In genomic region chr2:26401739-26402541, GRCh38 we compare ENCODE assay signal across 8 cellular contexts. TPM values are rescaled to one million over a fixed set of nuclear protein-coding genes. Genes with fewer than 3 reads are reported as not detected.
A peak's percentile ranks its signal among the peaks of the same experiment; 100 is the strongest.
DNase-seq lines count a peak whose midpoint lies in the region; ATAC-seq and TF ChIP-seq lines count a peak whose summit lies in the region.

Gene DRC1, plus strand, starts transcription at chr2:26401920. Its CDS starts 70 bp downstream, at chr2:26401990.

- in situ Hi-C loops in GM13976 (cut with MboI; ENCODE audit: low sequenced_read_pairs, unreplicated experiment) = no loop called here

- no peak within 1 kb of the TSS for H3K27ac Mint-ChIP-seq in activated T-helper 17 cell treated with anti-CD3 and anti-CD28 coated beads, Interleukin-2, amount 50 U/mL, for 72 hours

- intact Hi-C loops in lower leg skin (cut with DNase I; ENCODE audit: low total_unique reads) = no loop called here

- peaks cover 2% of the 10 kb centered on the region for H3K36me3 Mint-ChIP-seq in activated T-helper 17 cell treated with anti-CD3 and anti-CD28 coated beads, Interleukin-2, amount 50 U/mL, for 72 hours (ENCODE audit: low read depth)

- no peak for TF ChIP-seq CTCF in GM13976 (IDR thresholded peaks at IDR 0.05; ENCODE audit: borderline replicate concordance, control extremely low read depth, extremely low read depth, insufficient read depth, missing control alignments)
- no peak for TF ChIP-seq CTCF in kidney epithelial cell (IDR thresholded peaks at IDR 0.05; ENCODE audit: insufficient read depth, low read length, poor library complexity, severe bottlenecking)
- TF ChIP-seq CTCF in lower leg skin (IDR thresholded peaks at IDR 0.05) = no peak

- H3K4me3 ChIP-seq in kidney epithelial cell (ENCODE audit: low read depth, low read length) (peak within 1 kb of the TSS; percentile 55), lower leg skin (ENCODE audit: low read depth, poor library complexity, severe bottlenecking) (no peak within 1 kb of the TSS)

- peaks cover 2% of the 10 kb centered on the region for H3K4me1 Mint-ChIP-seq in activated T-helper 17 cell treated with anti-CD3 and anti-CD28 coated beads, Interleukin-2, amount 50 U/mL, for 72 hours

- 20 to 22% methylated on average over 41 to 51 of the region's 63 CpGs for WGBS in lower leg skin, 2 donors

- no peaks in the 10 kb centered on the region for H3K27me3 ChIP-seq in kidney epithelial cell (ENCODE audit: control insufficient read depth, insufficient read depth, low read length)

- TF ChIP-seq POLR2A in lower leg skin (IDR thresholded peaks at IDR 0.05) = no peak

- H3K9me3 Mint-ChIP-seq in activated T-helper 17 cell treated with anti-CD3 and anti-CD28 coated beads, Interleukin-2, amount 50 U/mL, for 72 hours = no peaks in the 10 kb centered on the region

- peak; percentile 39 for DNase-seq in A172 (ENCODE audit: low spot score)
- peak; percentile 76 for DNase-seq in GM13976 (ENCODE audit: low spot score)
- DNase-seq in NCI-H526 treated with DMSO at 0.1 percent for 48 hours (lab: John Stamatoyannopoulos, UW) = peak; percentile 45
- peak; percentile 81 for DNase-seq in dermis blood vessel endothelial cell
- peak; percentile 48 for DNase-seq in kidney epithelial cell (ENCODE audit: low read depth)
- peak; percentile 16 to 32 for DNase-seq in stimulated activated CD8-positive, alpha-beta memory T cell treated with anti-CD3 and anti-CD28 coated beads, Interleukin-15, amount 100 ng/mL, for 48 hours (ENCODE audit: low read depth in 2 of 2)
- DNase-seq in lower leg skin (ENCODE audit: low spot score in 2 of 2) = no peak

- no peak for ATAC-seq in activated T-helper 17 cell treated with anti-CD3 and anti-CD28 coated beads, Interleukin-2, amount 50 U/mL, for 72 hours (replicated peaks)

- H3K27me3 Mint-ChIP-seq in activated T-helper 17 cell treated with anti-CD3 and anti-CD28 coated beads, Interleukin-2, amount 50 U/mL, for 72 hours = peaks cover 3% of the 10 kb centered on the region

- no peaks in the 10 kb centered on the region for H3K36me3 ChIP-seq in kidney epithelial cell (ENCODE audit: control insufficient read depth, insufficient read depth, low read length)

- no peak within 1 kb of the TSS for H3K4me3 Mint-ChIP-seq in activated T-helper 17 cell treated with anti-CD3 and anti-CD28 coated beads, Interleukin-2, amount 50 U/mL, for 72 hours

RNA-seq across cellular contexts. Expression of gene DRC1, which starts in this region (rescaled TPM):
- 0.43 TPM in 1 of 2 replicates, not detected in the other for total RNA-seq in A172 (2014; rRNA removed; shearing (Covaris generic))
- total RNA-seq in dermis blood vessel endothelial cell (0.09 and 0.17 TPM in 2 replicates), kidney epithelial cell (0.13 and 0.41 TPM in 2 replicates), lower leg skin (not detected)
- total RNA-seq in activated T-helper 17 cell treated with anti-CD3 and anti-CD28 coated beads, Interleukin-2, amount 50 U/mL, for 72 hours = not detected

Comparison
In these comparisons a context has a peak if more than half of its experiments do, and no peak if none do; other contexts are left out.
1. Peak in DNase-seq in A172; RNA of the gene not detected or under 1 TPM.
2. Peak in DNase-seq in dermis blood vessel endothelial cell; RNA of the gene not detected or under 1 TPM.
3. Peak in DNase-seq and H3K4me3 ChIP-seq in kidney epithelial cell; RNA of the gene not detected or under 1 TPM.
4. DNase-seq: peak in GM13976 (single experiment), NCI-H526 treated with DMSO at 0.1 percent for 48 hours (single experiment) and stimulated activated CD8-positive, alpha-beta memory T cell treated with anti-CD3 and anti-CD28 coated beads, Interleukin-15, amount 100 ng/mL, for 48 hours (2 of 2); none in lower leg skin (0 of 2).